ENCODE assay signal across 9 cellular contexts in the genomic region with DNA sequence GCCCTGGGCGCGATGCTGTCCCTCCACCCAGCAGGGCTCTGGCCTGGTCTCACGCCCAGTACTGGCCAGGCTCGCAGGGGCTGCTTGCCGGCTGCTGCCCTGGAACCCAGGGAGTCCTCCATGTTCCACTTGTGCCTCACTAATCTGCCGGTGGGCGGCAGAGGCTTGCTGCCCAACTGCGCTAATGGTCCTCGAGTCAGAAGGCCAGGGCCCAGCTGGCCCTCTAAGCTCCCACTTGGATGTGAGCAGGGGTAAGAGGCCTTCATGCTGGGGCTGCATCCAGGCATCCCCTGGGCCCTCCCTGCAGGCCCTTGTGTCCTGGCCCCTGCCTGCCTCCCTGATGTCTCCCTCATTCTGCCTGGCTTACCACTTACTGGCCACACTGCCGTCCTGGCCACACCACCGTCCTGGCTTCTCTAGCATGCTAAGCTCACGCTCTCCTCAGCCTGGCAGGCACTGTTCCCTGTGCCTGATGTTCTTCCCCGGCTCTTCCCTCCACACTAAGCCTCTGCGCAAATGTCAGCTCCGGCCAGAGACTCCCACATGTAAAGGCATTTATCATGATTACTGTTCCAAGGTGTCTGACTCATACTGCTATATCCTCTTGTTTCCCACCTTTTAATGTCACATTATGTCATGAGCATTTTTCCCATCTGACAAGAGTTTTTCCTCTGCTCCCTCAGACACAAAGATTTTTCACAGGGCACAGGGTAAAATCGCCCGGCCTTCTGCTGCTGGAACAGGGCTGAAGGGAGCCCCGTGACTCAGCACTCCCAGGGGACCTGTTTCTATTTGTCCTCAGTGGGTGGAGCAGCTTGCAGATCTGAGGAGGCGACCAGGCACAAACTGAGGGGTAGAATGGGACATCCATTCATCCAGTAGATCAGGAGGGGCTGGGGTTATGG. TPM values are rescaled to one million over a fixed set of nuclear protein-coding genes. Genes with fewer than 3 reads are reported as not detected.
DNase-seq lines count a peak whose midpoint lies in the region; ATAC-seq and TF ChIP-seq lines count a peak whose summit lies in the region.
"Had no signal": no experiment of that assay in that cellular context is flagged by ENCODE, and none has a peak within 500 bp of the region (broad histone marks: within the 10 kb centered on the region; RNA-seq: fewer than 3 reads in every experiment).

No MANE protein-coding gene starts in this region.

- CTCF ChIA-PET in CD8-positive, alpha-beta T cell (lab: Charles Lee): no interaction called here

- H3K36me3 ChIP-seq in prostate gland: no peaks in the 10 kb centered on the region
- H3K36me3 ChIP-seq in CD8-positive, alpha-beta T cell (ENCODE audit: insufficient read depth, low read length): no peaks in the 10 kb centered on the region

- H3K4me3 Mint-ChIP-seq in activated T-helper 1 cell treated with anti-CD3 and anti-CD28 coated beads, Interleukin-12 subunit alpha, Interleukin-12 subunit beta, Interleukin-2, Interleukin-4 antibody, amounts not matched to agents 30 ng/mL and 10 ng/mL and 1 ng/mL, durations not matched to agents 14 hours and 24 hours and 36 hours: no peak overlapping the region
- no peak overlapping the region for H3K4me3 Mint-ChIP-seq in CD8-positive, alpha-beta T cell

- no peaks in the 10 kb centered on the region for H3K9me3 Mint-ChIP-seq in activated T-helper 1 cell treated with anti-CD3 and anti-CD28 coated beads, Interleukin-12 subunit alpha, Interleukin-12 subunit beta, Interleukin-2, Interleukin-4 antibody, amounts not matched to agents 30 ng/mL and 10 ng/mL and 1 ng/mL, durations not matched to agents 14 hours and 24 hours and 36 hours
- H3K9me3 Mint-ChIP-seq in CD8-positive, alpha-beta T cell: no peaks in the 10 kb centered on the region

- WGBS in prostate gland: 56% methylated on average over 16 of the region's 19 CpGs

- ATAC-seq in CD8-positive, alpha-beta T cell: no peak

- H3K27me3 ChIP-seq in prostate gland (replicated peaks; ENCODE audit: insufficient read depth): no peaks in the 10 kb centered on the region
- H3K27me3 ChIP-seq in CD8-positive, alpha-beta T cell (ENCODE audit: insufficient read depth, low read length): no peaks in the 10 kb centered on the region

- no peak for TF ChIP-seq POLR2A in prostate gland (IDR thresholded peaks at IDR 0.05)

- peaks cover 12% of the 10 kb centered on the region for H3K4me1 ChIP-seq in prostate gland (replicated peaks)
- H3K4me1 ChIP-seq in CD8-positive, alpha-beta T cell (ENCODE audit: insufficient read depth, low read length): no peaks in the 10 kb centered on the region

- H3K27ac ChIP-seq in prostate gland: peak overlapping the region; percentile 65 to 71
- H3K27ac ChIP-seq in CD8-positive, alpha-beta T cell (ENCODE audit: low read depth, low read length): no peak overlapping the region
- H3K27ac ChIP-seq: KMS-11 had no signal

- peaks cover 7% of the 10 kb centered on the region for H3K27me3 Mint-ChIP-seq in activated T-helper 1 cell treated with anti-CD3 and anti-CD28 coated beads, Interleukin-12 subunit alpha, Interleukin-12 subunit beta, Interleukin-2, Interleukin-4 antibody, amounts not matched to agents 30 ng/mL and 10 ng/mL and 1 ng/mL, durations not matched to agents 14 hours and 24 hours and 36 hours (ENCODE audit: insufficient read depth)
- peaks cover 4% of the 10 kb centered on the region for H3K27me3 Mint-ChIP-seq in CD8-positive, alpha-beta T cell (ENCODE audit: low read depth)

- H3K4me3 ChIP-seq in fibroblast of villous mesenchyme (ENCODE audit: low read depth, low read length): no peak overlapping the region
- H3K4me3 ChIP-seq in prostate gland: no peak overlapping the region
- no peak overlapping the region for H3K4me3 ChIP-seq in CD8-positive, alpha-beta T cell (ENCODE audit: low read depth, low read length)

- no peaks in the 10 kb centered on the region for H3K36me3 Mint-ChIP-seq in activated T-helper 1 cell treated with anti-CD3 and anti-CD28 coated beads, Interleukin-12 subunit alpha, Interleukin-12 subunit beta, Interleukin-2, Interleukin-4 antibody, amounts not matched to agents 30 ng/mL and 10 ng/mL and 1 ng/mL, durations not matched to agents 14 hours and 24 hours and 36 hours (ENCODE audit: low read depth)
- no peaks in the 10 kb centered on the region for H3K36me3 Mint-ChIP-seq in CD8-positive, alpha-beta T cell

- H3K4me1 Mint-ChIP-seq in activated T-helper 1 cell treated with anti-CD3 and anti-CD28 coated beads, Interleukin-12 subunit alpha, Interleukin-12 subunit beta, Interleukin-2, Interleukin-4 antibody, amounts not matched to agents 30 ng/mL and 10 ng/mL and 1 ng/mL, durations not matched to agents 14 hours and 24 hours and 36 hours (ENCODE audit: low read depth): no peaks in the 10 kb centered on the region
- no peaks in the 10 kb centered on the region for H3K4me1 Mint-ChIP-seq in CD8-positive, alpha-beta T cell (ENCODE audit: low read depth)

- DNase-seq in H4 (ENCODE audit: low spot score): peak; percentile 66
- DNase-seq in SHP77 treated with DMSO at 0.1 percent for 48 hours (lab: John Stamatoyannopoulos, UW): peak; percentile 14
- DNase-seq in fibroblast of villous mesenchyme (ENCODE audit: low read depth): peak; percentile 92
- DNase-seq in prostate gland (ENCODE audit: low spot score): no peak
- DNase-seq in activated T-helper 1 cell treated with anti-CD3 and anti-CD28 coated beads, Interleukin-12 subunit alpha, Interleukin-12 subunit beta, Interleukin-2, Interleukin-4 antibody, amounts not matched to agents 30 ng/mL and 10 ng/mL and 1 ng/mL, durations not matched to agents 14 hours and 24 hours and 36 hours (ENCODE audit: low spot score): no peak
- no peak for DNase-seq in CD8-positive, alpha-beta T cell
- no peak for DNase-seq in NCI-H1048 (lab: John Stamatoyannopoulos, UW)
- no peak for DNase-seq in NCI-H2081 treated with DMSO at 0.1 percent for 48 hours (lab: John Stamatoyannopoulos, UW)

- TF ChIP-seq CTCF in fibroblast of villous mesenchyme (IDR thresholded peaks at IDR 0.05; ENCODE audit: insufficient read depth, low read depth, low read length) (no peak), prostate gland (IDR thresholded peaks at IDR 0.05) (no peak)
- TF ChIP-seq CTCF in CD8-positive, alpha-beta T cell (IDR thresholded peaks at IDR 0.05): no peak

- H3K27ac Mint-ChIP-seq in activated T-helper 1 cell treated with anti-CD3 and anti-CD28 coated beads, Interleukin-12 subunit alpha, Interleukin-12 subunit beta, Interleukin-2, Interleukin-4 antibody, amounts not matched to agents 30 ng/mL and 10 ng/mL and 1 ng/mL, durations not matched to agents 14 hours and 24 hours and 36 hours: no peak overlapping the region
- no peak overlapping the region for H3K27ac Mint-ChIP-seq in CD8-positive, alpha-beta T cell

- H3K9me3 ChIP-seq in prostate gland: no peaks in the 10 kb centered on the region
- no peaks in the 10 kb centered on the region for H3K9me3 ChIP-seq in CD8-positive, alpha-beta T cell (ENCODE audit: low read length)

- POLR2A ChIA-PET in CD8-positive, alpha-beta T cell (lab: Charles Lee): no interaction called here

- intact Hi-C loops in prostate gland (cut with DNase I): no loop called here
- intact Hi-C loops in activated T-helper 1 cell treated with anti-CD3 and anti-CD28 coated beads, Interleukin-12 subunit alpha, Interleukin-12 subunit beta, Interleukin-2, Interleukin-4 antibody, amounts not matched to agents 30 ng/mL and 10 ng/mL and 1 ng/mL, durations not matched to agents 14 hours and 24 hours and 36 hours (cut with micrococcal nuclease): no loop called here
- intact Hi-C loops in CD8-positive, alpha-beta T cell (cut with DNase I, micrococcal nuclease): no loop called here

RNA-seq across cellular contexts. Expression of gene B9D1, which starts 15.9 kb away (rescaled TPM):
- total RNA-seq in H4 (2014; rRNA removed; shearing (Covaris generic)): 46.3 and 73.2 TPM in 2 replicates
- 40.2 and 42.5 TPM in 2 replicates for total RNA-seq in fibroblast of villous mesenchyme
- total RNA-seq in prostate gland: 10 to 100 TPM; 15.7 to 28.8 TPM
- 4.3 and 5.6 TPM in 2 replicates for total RNA-seq in activated T-helper 1 cell treated with anti-CD3 and anti-CD28 coated beads, Interleukin-12 subunit alpha, Interleukin-12 subunit beta, Interleukin-2, Interleukin-4 antibody, amounts not matched to agents 30 ng/mL and 10 ng/mL and 1 ng/mL, durations not matched to agents 14 hours and 24 hours and 36 hours
- total RNA-seq in CD8-positive, alpha-beta T cell: under 1 TPM; 0.72 to 0.92 TPM

RNA-seq across cellular contexts. Expression of gene MAPK7, which starts 31.7 kb away (rescaled TPM):
- 6.2 and 31.0 TPM in 2 replicates for total RNA-seq in H4 (2014; rRNA removed; shearing (Covaris generic))
- total RNA-seq in fibroblast of villous mesenchyme (14.7 and 24.2 TPM in 2 replicates), prostate gland (10 to 100 TPM; 22.3 to 43.1 TPM)
- 17.2 and 20.7 TPM in 2 replicates for total RNA-seq in activated T-helper 1 cell treated with anti-CD3 and anti-CD28 coated beads, Interleukin-12 subunit alpha, Interleukin-12 subunit beta, Interleukin-2, Interleukin-4 antibody, amounts not matched to agents 30 ng/mL and 10 ng/mL and 1 ng/mL, durations not matched to agents 14 hours and 24 hours and 36 hours
- total RNA-seq in CD8-positive, alpha-beta T cell: 10 to 100 TPM in 1 of 2 experiments, 1 to 10 TPM in 1; 7.0 to 11.1 TPM

RNA-seq across cellular contexts. Expression of gene MFAP4, which starts 40.4 kb away (rescaled TPM):
- total RNA-seq in H4 (2014; rRNA removed; shearing (Covaris generic)): 122 and 168 TPM in 2 replicates
- total RNA-seq in fibroblast of villous mesenchyme (17.7 and 28.7 TPM in 2 replicates), prostate gland (100 to 1,000 TPM in 1 of 2 donors, 10 to 100 TPM in 1; 56.1 to 146 TPM)
- not detected in 2 replicates for total RNA-seq in activated T-helper 1 cell treated with anti-CD3 and anti-CD28 coated beads, Interleukin-12 subunit alpha, Interleukin-12 subunit beta, Interleukin-2, Interleukin-4 antibody, amounts not matched to agents 30 ng/mL and 10 ng/mL and 1 ng/mL, durations not matched to agents 14 hours and 24 hours and 36 hours
- not detected for total RNA-seq in CD8-positive, alpha-beta T cell

Comparison
In these comparisons a context has a peak if more than half of its experiments do, and no peak if none do; other contexts are left out.
1. DNase-seq: peak in H4 (single experiment), SHP77 treated with DMSO at 0.1 percent for 48 hours (single experiment) and fibroblast of villous mesenchyme (single experiment); none in prostate gland (single experiment), activated T-helper 1 cell treated with anti-CD3 and anti-CD28 coated beads, Interleukin-12 subunit alpha, Interleukin-12 subunit beta, Interleukin-2, Interleukin-4 antibody, amounts not matched to agents 30 ng/mL and 10 ng/mL and 1 ng/mL, durations not matched to agents 14 hours and 24 hours and 36 hours (single experiment), CD8-positive, alpha-beta T cell (0 of 7), NCI-H1048 (single experiment) and NCI-H2081 treated with DMSO at 0.1 percent for 48 hours (single experiment).
2. RNA of gene MFAP4, which starts 40.4 kb away (total RNA-seq): 122 to 168 TPM in H4, 56.1 to 146 TPM in prostate gland and 17.7 to 28.7 TPM in fibroblast of villous mesenchyme; not detected in CD8-positive, alpha-beta T cell and not detected in activated T-helper 1 cell treated with anti-CD3 and anti-CD28 coated beads, Interleukin-12 subunit alpha, Interleukin-12 subunit beta, Interleukin-2, Interleukin-4 antibody, amounts not matched to agents 30 ng/mL and 10 ng/mL and 1 ng/mL, durations not matched to agents 14 hours and 24 hours and 36 hours; every median in the first group is over 10 times any median in the second.